17 cellular contexts compared by ENCODE assay signal in genomic region chr2:68000170-68000825, GRCh38.
DNase-seq lines count a peak whose midpoint lies in the region; ATAC-seq, FAIRE-seq and TF ChIP-seq lines count a peak whose summit lies in the region.
"Had no signal": no experiment of that assay in that cellular context is flagged by ENCODE, and none has a peak within 500 bp of the region (broad histone marks: within the 10 kb centered on the region; RNA-seq: fewer than 3 reads in every experiment).

No MANE protein-coding gene starts in this region.

- in situ Hi-C loops in GM23248 (cut with MboI): no loop called here

- no peak overlapping the region for H3K27ac ChIP-seq in GM23248
- no peak overlapping the region for H3K27ac ChIP-seq in astrocyte (ENCODE audit: low read depth, low read length)
- H3K27ac ChIP-seq in MM.1S (ENCODE audit: low read length): no peak overlapping the region
- H3K27ac ChIP-seq: SJCRH30 had no signal

- H3K36me3 ChIP-seq in GM23248 (ENCODE audit: low read depth): no peaks in the 10 kb centered on the region
- no peaks in the 10 kb centered on the region for H3K36me3 ChIP-seq in astrocyte (ENCODE audit: insufficient read depth, low read length)
- no peaks in the 10 kb centered on the region for H3K36me3 ChIP-seq in MM.1S (replicated peaks; ENCODE audit: insufficient read depth, low read length)
- H3K36me3 ChIP-seq: HAP-1, SJCRH30 had no signal

- H3K4me2 ChIP-seq in GM23248 (ENCODE audit: unreplicated experiment): no peak overlapping the region
- no peak overlapping the region for H3K4me2 ChIP-seq in astrocyte (ENCODE audit: low read length)
- no peak overlapping the region for H3K4me2 ChIP-seq in MM.1S (ENCODE audit: low read depth, low read length)

- peaks cover 13% of the 10 kb centered on the region for H3K27me3 Mint-ChIP-seq in astrocyte (ENCODE audit: low read depth, unreplicated experiment)

- no peak overlapping the region for H3K4me3 Mint-ChIP-seq in astrocyte (ENCODE audit: unreplicated experiment)
- H3K4me3 Mint-ChIP-seq: CD14-positive monocyte had no signal

- H3K27me3 ChIP-seq in GM23248 (replicated peaks; ENCODE audit: insufficient read depth) (no peaks in the 10 kb centered on the region), astrocyte (ENCODE audit: insufficient read depth, low read length) (no peaks in the 10 kb centered on the region), MM.1S (replicated peaks; ENCODE audit: insufficient read depth, low read length) (no peaks in the 10 kb centered on the region)
- H3K27me3 ChIP-seq: SJCRH30 had no signal

- no peaks in the 10 kb centered on the region for H3K36me3 Mint-ChIP-seq in astrocyte (ENCODE audit: low read depth, unreplicated experiment)
- H3K36me3 Mint-ChIP-seq: CD14-positive monocyte had no signal

- H4K20me1 ChIP-seq in GM23248 (ENCODE audit: insufficient read depth): no peaks in the 10 kb centered on the region
- H4K20me1 ChIP-seq in astrocyte (ENCODE audit: insufficient read depth, low read length): no peaks in the 10 kb centered on the region
- no peaks in the 10 kb centered on the region for H4K20me1 ChIP-seq in MM.1S (ENCODE audit: insufficient read depth, low read length)

- peaks cover 16% of the 10 kb centered on the region for H3K9me3 Mint-ChIP-seq in astrocyte (ENCODE audit: unreplicated experiment)

- ATAC-seq in GM21529 (IDR thresholded peaks at IDR 0.05; ENCODE audit: unreplicated experiment): no peak

- H3K4me3 ChIP-seq in GM23248: no peak overlapping the region
- no peak overlapping the region for H3K4me3 ChIP-seq in astrocyte (ENCODE audit: insufficient read depth, low read depth, low read length)
- H3K4me3 ChIP-seq in fibroblast of villous mesenchyme (ENCODE audit: low read depth, low read length): no peak overlapping the region
- no peak overlapping the region for H3K4me3 ChIP-seq in MM.1S (ENCODE audit: low read length)
- H3K4me3 ChIP-seq: HAP-1, SJCRH30 had no signal

- H2AFZ ChIP-seq in GM23248: no peak overlapping the region
- H2AFZ ChIP-seq in astrocyte (ENCODE audit: low read depth, low read length): no peak overlapping the region
- no peak overlapping the region for H2AFZ ChIP-seq in MM.1S (ENCODE audit: low read length)

- peaks cover 16% of the 10 kb centered on the region for H3K4me1 ChIP-seq in GM23248 (ENCODE audit: insufficient read depth)
- peaks cover 11% of the 10 kb centered on the region for H3K4me1 ChIP-seq in astrocyte (ENCODE audit: insufficient read depth, low read length)
- no peaks in the 10 kb centered on the region for H3K4me1 ChIP-seq in MM.1S (ENCODE audit: low read length)
- H3K4me1 ChIP-seq: HAP-1, SJCRH30 had no signal

- H3F3A ChIP-seq in GM23248 (ENCODE audit: insufficient read depth) (peaks cover 15% of the 10 kb centered on the region), MM.1S (ENCODE audit: insufficient read depth, low read length) (no peaks in the 10 kb centered on the region)

- TF ChIP-seq CTCF in astrocyte (IDR thresholded peaks at IDR 0.05; ENCODE audit: insufficient read depth, low read depth, low read length) (no peak), fibroblast of villous mesenchyme (IDR thresholded peaks at IDR 0.05; ENCODE audit: insufficient read depth, low read depth, low read length) (no peak), MM.1S (IDR thresholded peaks at IDR 0.05; ENCODE audit: low read length) (no peak)

- 69 to 79% methylated on average over 8 of the region's 8 CpGs for WGBS in GM23248 (ENCODE audit: low coverage in 1 of 2, low lambda C conversion rate in 2 of 2, missing lambda C conversion rate in 2 of 2), 2 experiments

- H3K9me2 ChIP-seq in GM23248 (ENCODE audit: insufficient read depth) (no peaks in the 10 kb centered on the region), MM.1S (replicated peaks; ENCODE audit: insufficient read depth, low read length) (no peaks in the 10 kb centered on the region)

- no peaks in the 10 kb centered on the region for H3K4me1 Mint-ChIP-seq in astrocyte (ENCODE audit: low read depth, unreplicated experiment)
- H3K4me1 Mint-ChIP-seq: CD14-positive monocyte had no signal

- H3K9ac ChIP-seq in GM23248 (no peak overlapping the region), astrocyte (ENCODE audit: low read length) (no peak overlapping the region), MM.1S (ENCODE audit: low read length) (no peak overlapping the region)

- H3K27ac Mint-ChIP-seq in astrocyte (ENCODE audit: unreplicated experiment): no peak overlapping the region

- no peaks in the 10 kb centered on the region for H3K79me2 ChIP-seq in GM23248 (ENCODE audit: insufficient read depth)
- H3K79me2 ChIP-seq in astrocyte (ENCODE audit: insufficient read depth, low read length): no peaks in the 10 kb centered on the region
- H3K79me2 ChIP-seq in MM.1S (ENCODE audit: low read length): no peaks in the 10 kb centered on the region

- peak; percentile 52 for DNase-seq in GM23248
- DNase-seq in astrocyte (ENCODE audit: low read depth): peak; percentile 47
- DNase-seq in fibroblast of villous mesenchyme (ENCODE audit: low read depth): peak; percentile 14
- no peak for DNase-seq in NCI-H524 treated with DMSO at 0.1 percent for 48 hours (lab: John Stamatoyannopoulos, UW)
- no peak for DNase-seq in hypothalamus (lab: John Stamatoyannopoulos, UW)
- no peak for DNase-seq in MM.1S
- DNase-seq: ACHN, DMS79, Kasumi-1, NCI-H1105, NCI-H1694 treated with DMSO at 0.1 percent for 48 hours, NCI-H2227 treated with DMSO at 0.1 percent for 48 hours, NCI-H510A treated with DMSO at 0.1 percent for 48 hours, SJCRH30 had no signal

- H3K9me3 ChIP-seq in GM23248 (ENCODE audit: low read depth): no peaks in the 10 kb centered on the region
- H3K9me3 ChIP-seq in astrocyte (ENCODE audit: insufficient read depth, low read depth, low read length): no peaks in the 10 kb centered on the region
- H3K9me3 ChIP-seq in MM.1S (replicated peaks; ENCODE audit: insufficient read depth, low read length): no peaks in the 10 kb centered on the region
- H3K9me3 ChIP-seq: HAP-1, SJCRH30 had no signal

- FAIRE-seq in astrocyte (lab: Jason Lieb, UNC): no peak

Comparison
In these comparisons a context has a peak if more than half of its experiments do, and no peak if none do; other contexts are left out.
1. DNase-seq: peak in GM23248 (single experiment), astrocyte (single experiment) and fibroblast of villous mesenchyme (single experiment); none in NCI-H524 treated with DMSO at 0.1 percent for 48 hours (single experiment), hypothalamus (0 of 51) and MM.1S (single experiment).